In the genomic region with DNA sequence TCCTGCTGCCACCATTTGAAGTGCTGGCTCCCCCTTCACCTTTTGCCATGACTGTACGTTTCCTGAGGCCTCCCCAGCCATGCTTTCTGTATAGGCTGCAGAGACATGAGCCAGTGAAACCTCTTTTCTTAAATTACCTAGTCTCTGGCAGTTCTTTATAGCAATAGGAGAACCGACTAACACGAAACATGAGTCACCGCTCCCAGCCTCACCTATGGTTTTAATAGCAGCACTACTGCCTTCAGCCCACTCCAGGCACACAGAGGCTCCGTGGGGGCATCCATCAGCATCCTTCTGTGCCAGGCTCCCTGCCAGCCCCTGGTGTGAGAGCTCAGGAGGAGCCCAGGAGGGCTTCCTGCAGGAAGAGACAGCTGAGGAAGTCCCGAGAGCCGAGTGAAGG, we compare ENCODE assay signal across 16 cellular contexts. TPM values are rescaled to one million over a fixed set of nuclear protein-coding genes. Genes with fewer than 3 reads are reported as not detected.
DNase-seq lines count a peak whose midpoint lies in the region; ATAC-seq and TF ChIP-seq lines count a peak whose summit lies in the region.
"Had no signal": no experiment of that assay in that cellular context is flagged by ENCODE, and none has a peak within 500 bp of the region (broad histone marks: within the 10 kb centered on the region; RNA-seq: fewer than 3 reads in every experiment).

No MANE protein-coding gene starts in this region.

- H3K4me1 Mint-ChIP-seq in H9: peaks cover 0 to 2% of the 10 kb centered on the region in 2 experiments; a peak in 1 of 4 replicates

- H2BK15ac ChIP-seq in H9 (ENCODE audit: low read depth, low read length): no peak overlapping the region

- H4K5ac ChIP-seq in H9 (ENCODE audit: insufficient read length, low read depth, low read length): no peak overlapping the region

- peak; percentile 43 for DNase-seq in activated CD4-positive, alpha-beta T cell treated with anti-CD3 and anti-CD28 coated beads for 48 hours
- DNase-seq in activated CD4-positive, alpha-beta T cell treated with anti-CD3 and anti-CD28 coated beads for 1 hour: no peak
- DNase-seq in H9 (no peak), RWPE2 (ENCODE audit: low spot score) (peak; percentile 43), foreskin keratinocyte (peak in 1 of 2 donors; percentile 15), NCI-H1105 treated with DMSO at 0.1 percent for 48 hours (lab: John Stamatoyannopoulos, UW) (no peak), PC-9 (no peak)
- DNase-seq: 8988T, DMS 273 treated with DMSO at 0.1 percent for 48 hours, KBM-7, NCI-H1048, NCI-H1694, NCI-H446, SHP77 treated with DMSO at 0.1 percent for 48 hours had no signal

- H3K9me2 ChIP-seq in PC-9 (ENCODE audit: insufficient read depth): no peaks in the 10 kb centered on the region

- H4K20me1 ChIP-seq in H9 (ENCODE audit: control insufficient read depth, insufficient read depth, insufficient read length) (no peaks in the 10 kb centered on the region), PC-9 (ENCODE audit: insufficient read depth) (no peaks in the 10 kb centered on the region)
- H4K20me1 ChIP-seq: BLaER1 treated with 17β-estradiol and CSF1 and Interleukin-3, amounts not matched to agents 10 nM and 100 nM had no signal

- no peak overlapping the region for H4K91ac ChIP-seq in H9 (ENCODE audit: insufficient read length, low read depth, low read length)

- H3F3A ChIP-seq in PC-9 (ENCODE audit: insufficient read depth, low read depth): peaks cover 34% of the 10 kb centered on the region

- H3K79me1 ChIP-seq in H9 (ENCODE audit: insufficient read depth, low read depth, low read length, poor library complexity, severe bottlenecking): no peaks in the 10 kb centered on the region

- H2AK5ac ChIP-seq in H9 (ENCODE audit: insufficient read length, low read length): no peak overlapping the region

- no peak overlapping the region for H2BK120ac ChIP-seq in H9 (ENCODE audit: low read depth, low read length, poor library complexity, severe bottlenecking)

- no peak overlapping the region for H4K8ac ChIP-seq in H9 (replicated peaks; ENCODE audit: insufficient read length, low read depth, low read length)

- H3K36me3 Mint-ChIP-seq in H9 (ENCODE audit: insufficient read depth in 1 of 3, low read depth in 3 of 3): no peaks in the 10 kb centered on the region; a peak in 1 of 7 replicates

- H3K4me2 ChIP-seq in H9 (ENCODE audit: insufficient read depth, insufficient read length, low read length) (no peak overlapping the region), PC-9 (no peak overlapping the region)
- H3K4me2 ChIP-seq: BLaER1 treated with 17β-estradiol and CSF1 and Interleukin-3, amounts not matched to agents 10 nM and 100 nM had no signal

- H3K18ac ChIP-seq in H9 (ENCODE audit: insufficient read length, low read depth, low read length): no peak overlapping the region

- BruUV-seq in PC-9 (replicated peaks; lab: Mats Ljungman, UMichigan): no TSS peak

- no peak overlapping the region for H3K9ac ChIP-seq in H9 (ENCODE audit: extremely low read depth, insufficient read length, low read length)
- H3K9ac ChIP-seq: BLaER1 treated with 17β-estradiol and CSF1 and Interleukin-3, amounts not matched to agents 10 nM and 100 nM had no signal

- no peak overlapping the region for H3K23ac ChIP-seq in H9 (ENCODE audit: insufficient read length, low read depth, low read length)

- no CpG with 5 or more reads among the region's 7 CpGs for WGBS in H9 (ENCODE audit: extremely low coverage, insufficient read length, low lambda C conversion rate)

- H3K4me3 ChIP-seq in RWPE2 (ENCODE audit: severe bottlenecking): no peak overlapping the region
- H3K4me3 ChIP-seq in PC-9: no peak overlapping the region
- H3K4me3 ChIP-seq: BLaER1 treated with 17β-estradiol and CSF1 and Interleukin-3, amounts not matched to agents 10 nM and 100 nM had no signal

- H3K27ac ChIP-seq in H9 (ENCODE audit: insufficient read length, low read depth, low read length) (no peak overlapping the region), RWPE2 (ENCODE audit: poor library complexity, severe bottlenecking) (no peak overlapping the region), foreskin keratinocyte (no peak overlapping the region), PC-9 (no peak overlapping the region)
- H3K27ac ChIP-seq: BLaER1 treated with 17β-estradiol and CSF1 and Interleukin-3, amounts not matched to agents 10 nM and 100 nM had no signal

- H3K27me3 ChIP-seq in H9 (ENCODE audit: insufficient read depth, low read length) (no peaks in the 10 kb centered on the region), RWPE2 (ENCODE audit: insufficient read depth, poor library complexity, severe bottlenecking) (no peaks in the 10 kb centered on the region), foreskin keratinocyte (no peaks in the 10 kb centered on the region), PC-9 (ENCODE audit: insufficient read depth, low read depth) (no peaks in the 10 kb centered on the region)
- H3K27me3 ChIP-seq: BLaER1 treated with 17β-estradiol and CSF1 and Interleukin-3, amounts not matched to agents 10 nM and 100 nM had no signal

- H3T11ph ChIP-seq in H9 (ENCODE audit: low read length): no peak overlapping the region

- ATAC-seq in RWPE2 (ENCODE audit: low read depth) (peak; percentile 60; the same call in 2 of the 3 replicates), foreskin keratinocyte (peak; percentile 40), GM18870 (IDR thresholded peaks at IDR 0.05; ENCODE audit: unreplicated experiment) (no peak)

- no peak overlapping the region for H3K56ac ChIP-seq in H9 (ENCODE audit: insufficient read length, low read depth, low read length)

- intact Hi-C loops in PC-9 (cut with micrococcal nuclease; ENCODE audit: unreplicated experiment): no loop called here

- no peaks in the 10 kb centered on the region for H3K79me2 ChIP-seq in H9 (ENCODE audit: insufficient read depth, low read length)
- H3K79me2 ChIP-seq in PC-9 (ENCODE audit: low read depth): peaks cover 5% of the 10 kb centered on the region; the same call in 1 of the 2 replicates

- TF ChIP-seq CTCF in H9 (conservative IDR thresholded peaks at IDR 0.05) (no peak), RWPE2 (IDR thresholded peaks at IDR 0.05; ENCODE audit: poor library complexity, severe bottlenecking) (no peak), foreskin keratinocyte (conservative IDR thresholded peaks at IDR 0.05) (no peak), PC-9 (conservative IDR thresholded peaks at IDR 0.05) (no peak)

- CTCF ChIA-PET in PC-9 (lab: Charles Lee): no interaction called here

- H3K4me3 Mint-ChIP-seq in H9: no peak overlapping the region

- H2AFZ ChIP-seq in H9 (ENCODE audit: low read length) (no peak overlapping the region), PC-9 (no peak overlapping the region)

- 0 out of 2 replicates have a peak, but pooled peaks cover 1% of the 10 kb centered on the region for H3K27me3 Mint-ChIP-seq in H9 (ENCODE audit: low read depth)

- POLR2A ChIA-PET in PC-9 (lab: Charles Lee; ENCODE audit: unreplicated experiment): no interaction called here

- H3K14ac ChIP-seq in H9 (ENCODE audit: insufficient read depth, low read length): peak overlapping the region; percentile 64; the same call in 1 of the 2 replicates

- peaks cover under 1% of the 10 kb centered on the region for H3K23me2 ChIP-seq in H9 (ENCODE audit: insufficient read length, low read depth, low read length, poor library complexity, severe bottlenecking)

- H2BK5ac ChIP-seq in H9 (ENCODE audit: insufficient read length, low read length): no peak overlapping the region

- H3K9me3 ChIP-seq in H9 (ENCODE audit: control insufficient read depth, low read depth, low read length) (no peaks in the 10 kb centered on the region), RWPE2 (ENCODE audit: severe bottlenecking) (peaks cover 1% of the 10 kb centered on the region), PC-9 (ENCODE audit: insufficient read depth, low read depth) (no peaks in the 10 kb centered on the region)

- H3K9me3 Mint-ChIP-seq in H9: no peaks in the 10 kb centered on the region; a peak in 1 of 5 replicates

- peak overlapping the region in 1 of 3 experiments; percentile 86; a peak in 3 of 7 replicates for H3K27ac Mint-ChIP-seq in H9

- H3K4me1 ChIP-seq in H9 (ENCODE audit: insufficient read depth, low read length) (no peaks in the 10 kb centered on the region), RWPE2 (ENCODE audit: insufficient read depth, poor library complexity, severe bottlenecking) (no peaks in the 10 kb centered on the region), foreskin keratinocyte (no peaks in the 10 kb centered on the region), PC-9 (replicated peaks; ENCODE audit: insufficient read depth) (peaks cover 27% of the 10 kb centered on the region)

- H3K36me3 ChIP-seq in RWPE2 (ENCODE audit: low read depth) (no peaks in the 10 kb centered on the region), PC-9 (ENCODE audit: low read depth) (no peaks in the 10 kb centered on the region)
- H3K36me3 ChIP-seq: BLaER1 treated with 17β-estradiol and CSF1 and Interleukin-3, amounts not matched to agents 10 nM and 100 nM had no signal

- no peak overlapping the region for H3K4ac ChIP-seq in H9 (ENCODE audit: low read depth, low read length)

- no peak overlapping the region for H2BK12ac ChIP-seq in H9 (ENCODE audit: insufficient read length, low read depth, low read length)

- no peak overlapping the region for H2BK20ac ChIP-seq in H9 (ENCODE audit: low read depth, low read length, poor library complexity, severe bottlenecking)

RNA-seq across cellular contexts. Expression of gene ZNF316, which starts 5.5 kb away (rescaled TPM):
- total RNA-seq in H9 (2021): 22.2 and 23.4 TPM in 2 replicates
- total RNA-seq in foreskin keratinocyte: 7.9 and 8.5 TPM in 2 replicates
- polyA plus RNA-seq in foreskin keratinocyte: 5.2 and 5.5 TPM in 2 replicates
- 28.4 and 34.8 TPM in 2 replicates for total RNA-seq in PC-9 (2021)

RNA-seq across cellular contexts. Expression of gene ZNF853, which starts 16.2 kb away (rescaled TPM):
- total RNA-seq in H9 (2021): 9.3 and 9.6 TPM in 2 replicates
- total RNA-seq in foreskin keratinocyte: 0.03 and 0.07 TPM in 2 replicates
- 0.03 and 0.06 TPM in 2 replicates for polyA plus RNA-seq in foreskin keratinocyte
- total RNA-seq in PC-9 (2021): 7.9 and 13.5 TPM in 2 replicates

RNA-seq across cellular contexts. Expression of gene INTS15, which starts 41.8 kb away (rescaled TPM):
- 41.9 and 42.9 TPM in 2 replicates for total RNA-seq in H9 (2021)
- 19.3 and 19.5 TPM in 2 replicates for total RNA-seq in foreskin keratinocyte
- 19.4 TPM in 2 replicates for polyA plus RNA-seq in foreskin keratinocyte
- 21.4 and 28.7 TPM in 2 replicates for total RNA-seq in PC-9 (2021)

RNA-seq across cellular contexts. Expression of gene ZDHHC4, which starts 54.4 kb away (rescaled TPM):
- 58.9 and 62.0 TPM in 2 replicates for total RNA-seq in H9 (2021)
- 37.9 and 45.3 TPM in 2 replicates for total RNA-seq in foreskin keratinocyte
- 44.5 and 58.5 TPM in 2 replicates for polyA plus RNA-seq in foreskin keratinocyte
- total RNA-seq in PC-9 (2021): 96.1 and 123 TPM in 2 replicates

Comparison
In these comparisons a context has a peak if more than half of its experiments do, and no peak if none do; other contexts are left out.
1. DNase-seq: peak in activated CD4-positive, alpha-beta T cell treated with anti-CD3 and anti-CD28 coated beads for 48 hours (single experiment) and RWPE2 (single experiment); none in activated CD4-positive, alpha-beta T cell treated with anti-CD3 and anti-CD28 coated beads for 1 hour (single experiment), H9 (single experiment), NCI-H1105 treated with DMSO at 0.1 percent for 48 hours (single experiment) and PC-9 (0 of 2).